ENCODE assay signal across 1 cellular context in the genomic region with DNA sequence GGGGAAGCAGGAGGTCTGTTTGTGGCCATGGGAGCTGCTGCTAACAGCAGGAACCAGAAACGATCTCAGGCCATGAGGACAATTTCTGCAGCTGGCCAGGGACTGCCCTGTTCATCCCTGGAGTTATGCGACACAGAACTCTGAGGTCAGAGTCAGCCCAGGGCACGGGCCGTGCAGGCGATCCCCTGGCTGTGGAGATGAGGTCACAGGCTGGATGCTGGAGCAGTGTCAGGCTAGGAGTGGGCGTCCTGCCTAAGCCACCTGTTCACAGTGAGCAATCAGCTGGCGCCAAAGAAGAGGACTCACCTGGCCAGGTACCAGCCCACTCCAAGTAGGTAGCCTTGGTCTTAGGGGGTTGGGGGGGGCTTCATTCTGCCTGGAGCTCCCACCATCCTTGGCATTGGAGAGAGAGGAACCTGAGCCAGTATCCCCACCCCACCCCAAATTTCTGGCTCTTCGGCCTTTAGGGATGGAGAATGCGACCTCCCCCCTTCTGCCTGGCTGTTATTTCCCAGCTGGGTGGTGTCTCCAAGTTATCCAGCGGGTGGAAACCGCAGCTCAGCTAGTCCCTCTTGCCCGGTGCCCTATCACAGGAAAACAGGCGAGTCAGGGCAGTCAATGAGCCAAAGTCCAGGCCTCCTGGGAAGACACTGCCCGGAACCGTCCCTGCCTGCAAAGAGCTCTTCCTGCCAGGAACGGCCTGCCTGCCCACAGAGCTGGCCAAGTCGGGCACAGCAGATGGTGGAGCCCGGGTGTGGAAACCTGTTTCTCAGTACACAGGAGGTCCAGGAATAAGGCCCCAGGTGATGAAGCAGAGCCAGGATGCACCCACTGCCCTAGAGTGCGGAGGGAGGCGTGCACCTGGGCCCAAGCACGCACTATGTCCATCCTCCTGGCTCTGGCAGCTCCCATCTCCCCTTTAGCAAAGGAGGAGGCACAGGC.
TF ChIP-seq lines count a peak whose summit lies in the region.

No MANE protein-coding gene starts in this region.

TF ChIP-seq in HepG2, 621 proteins besides CTCF, POLR2A, EP300 and RAD21 (continued from another document and continues in another):
- TF ChIP-seq ZFP82 (CRISPR knock-in tag; IDR thresholded peaks at IDR 0.05; ENCODE audit: borderline replicate concordance) (0 out of 2 replicates have a peak, but pooled peaks have one; percentile 41), CHD2 (IDR thresholded peaks at IDR 0.05; ENCODE audit: low read depth, low read length) (no peak), ZKSCAN5 (CRISPR knock-in tag; IDR thresholded peaks at IDR 0.05) (no peak), SRY (CRISPR knock-in tag; IDR thresholded peaks at IDR 0.05) (no peak), PCBP2 (optimal IDR thresholded peaks at IDR 0.05; ENCODE audit: low read depth, low read length, poor library complexity, severe bottlenecking) (no peak), ISL2 (CRISPR knock-in tag; IDR thresholded peaks at IDR 0.05) (no peak), SOX5 (CRISPR knock-in tag; IDR thresholded peaks at IDR 0.05; ENCODE audit: borderline replicate concordance) (peak; percentile 33; the same call in 1 of the 2 replicates), ARID2 (CRISPR knock-in tag; IDR thresholded peaks at IDR 0.05; ENCODE audit: borderline replicate concordance) (no peak), RBM22 (optimal IDR thresholded peaks at IDR 0.05; ENCODE audit: low read length) (no peak), BORCS8-MEF2B (CRISPR knock-in tag; IDR thresholded peaks at IDR 0.05) (peak; percentile 52; the same call in 1 of the 2 replicates), GATAD2A (CRISPR knock-in tag; IDR thresholded peaks at IDR 0.05) (peak; percentile 53), ZNF558 (CRISPR knock-in tag; IDR thresholded peaks at IDR 0.05; ENCODE audit: borderline replicate concordance) (0 out of 2 replicates have a peak, but pooled peaks have one; percentile 45), KLF9 (CRISPR knock-in tag; IDR thresholded peaks at IDR 0.05; ENCODE audit: low read depth) (peak; percentile 1; the same call in 1 of the 2 replicates), HOXA5 (CRISPR knock-in tag; IDR thresholded peaks at IDR 0.05) (no peak), NFATC3 (CRISPR knock-in tag; IDR thresholded peaks at IDR 0.05) (no peak), KDM5B (CRISPR knock-in tag; IDR thresholded peaks at IDR 0.05; ENCODE audit: borderline replicate concordance) (0 out of 2 replicates have a peak, but pooled peaks have one; percentile 55), ZNF256 (CRISPR knock-in tag; conservative IDR thresholded peaks at IDR 0.05) (0 out of 2 replicates have a peak, but pooled peaks have one; percentile 45), HNF4G (IDR thresholded peaks at IDR 0.05; ENCODE audit: borderline replicate concordance, low read depth, low read length) (no peak), HNF4G (CRISPR knock-in tag; IDR thresholded peaks at IDR 0.05; ENCODE audit: borderline replicate concordance, low read depth) (peak; percentile 61; the same call in 1 of the 2 replicates), ZMYM3 (CRISPR knock-in tag; IDR thresholded peaks at IDR 0.05) (peak; percentile 79), ZNF432 (CRISPR knock-in tag; IDR thresholded peaks at IDR 0.05; ENCODE audit: borderline replicate concordance) (no peak), ATF7 (IDR thresholded peaks at IDR 0.05) (no peak), ATF7 (CRISPR knock-in tag; IDR thresholded peaks at IDR 0.05) (peak; percentile 28), TCF12 (IDR thresholded peaks at IDR 0.05) (no peak), TCF12 (CRISPR knock-in tag; IDR thresholded peaks at IDR 0.05) (no peak), STAG1 (CRISPR knock-in tag; IDR thresholded peaks at IDR 0.05) (no peak), NAIF1 (CRISPR knock-in tag; IDR thresholded peaks at IDR 0.05; ENCODE audit: borderline replicate concordance) (no peak), MXD4 (CRISPR knock-in tag; IDR thresholded peaks at IDR 0.05) (0 out of 2 replicates have a peak, but pooled peaks have one; percentile 22), STAT5B (CRISPR knock-in tag; IDR thresholded peaks at IDR 0.05) (no peak), ZNF567 (CRISPR knock-in tag; IDR thresholded peaks at IDR 0.05; ENCODE audit: borderline replicate concordance) (0 out of 2 replicates have a peak, but pooled peaks have one; percentile 52), ZNF468 (CRISPR knock-in tag; IDR thresholded peaks at IDR 0.05) (no peak), BCL6 (CRISPR knock-in tag; IDR thresholded peaks at IDR 0.05) (peak; percentile 10; the same call in 1 of the 2 replicates), CEBPB (IDR thresholded peaks at IDR 0.05; ENCODE audit: borderline replicate concordance, low read depth, low read length) (no peak)
- TF ChIP-seq, protein P1, sequence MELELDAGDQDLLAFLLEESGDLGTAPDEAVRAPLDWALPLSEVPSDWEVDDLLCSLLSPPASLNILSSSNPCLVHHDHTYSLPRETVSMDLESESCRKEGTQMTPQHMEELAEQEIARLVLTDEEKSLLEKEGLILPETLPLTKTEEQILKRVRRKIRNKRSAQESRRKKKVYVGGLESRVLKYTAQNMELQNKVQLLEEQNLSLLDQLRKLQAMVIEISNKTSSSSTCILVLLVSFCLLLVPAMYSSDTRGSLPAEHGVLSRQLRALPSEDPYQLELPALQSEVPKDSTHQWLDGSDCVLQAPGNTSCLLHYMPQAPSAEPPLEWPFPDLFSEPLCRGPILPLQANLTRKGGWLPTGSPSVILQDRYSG (CRISPR knock-in tag; IDR thresholded peaks at IDR 0.05), result no peak
- TF ChIP-seq, protein P2, sequence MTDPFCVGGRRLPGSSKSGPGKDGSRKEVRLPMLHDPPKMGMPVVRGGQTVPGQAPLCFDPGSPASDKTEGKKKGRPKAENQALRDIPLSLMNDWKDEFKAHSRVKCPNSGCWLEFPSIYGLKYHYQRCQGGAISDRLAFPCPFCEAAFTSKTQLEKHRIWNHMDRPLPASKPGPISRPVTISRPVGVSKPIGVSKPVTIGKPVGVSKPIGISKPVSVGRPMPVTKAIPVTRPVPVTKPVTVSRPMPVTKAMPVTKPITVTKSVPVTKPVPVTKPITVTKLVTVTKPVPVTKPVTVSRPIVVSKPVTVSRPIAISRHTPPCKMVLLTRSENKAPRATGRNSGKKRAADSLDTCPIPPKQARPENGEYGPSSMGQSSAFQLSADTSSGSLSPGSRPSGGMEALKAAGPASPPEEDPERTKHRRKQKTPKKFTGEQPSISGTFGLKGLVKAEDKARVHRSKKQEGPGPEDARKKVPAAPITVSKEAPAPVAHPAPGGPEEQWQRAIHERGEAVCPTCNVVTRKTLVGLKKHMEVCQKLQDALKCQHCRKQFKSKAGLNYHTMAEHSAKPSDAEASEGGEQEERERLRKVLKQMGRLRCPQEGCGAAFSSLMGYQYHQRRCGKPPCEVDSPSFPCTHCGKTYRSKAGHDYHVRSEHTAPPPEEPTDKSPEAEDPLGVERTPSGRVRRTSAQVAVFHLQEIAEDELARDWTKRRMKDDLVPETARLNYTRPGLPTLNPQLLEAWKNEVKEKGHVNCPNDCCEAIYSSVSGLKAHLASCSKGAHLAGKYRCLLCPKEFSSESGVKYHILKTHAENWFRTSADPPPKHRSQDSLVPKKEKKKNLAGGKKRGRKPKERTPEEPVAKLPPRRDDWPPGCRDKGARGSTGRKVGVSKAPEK (CRISPR knock-in tag; IDR thresholded peaks at IDR 0.05; ENCODE audit: borderline replicate concordance), result 0 out of 2 replicates have a peak, but pooled peaks have one; percentile 26
- TF ChIP-seq, protein P3, sequence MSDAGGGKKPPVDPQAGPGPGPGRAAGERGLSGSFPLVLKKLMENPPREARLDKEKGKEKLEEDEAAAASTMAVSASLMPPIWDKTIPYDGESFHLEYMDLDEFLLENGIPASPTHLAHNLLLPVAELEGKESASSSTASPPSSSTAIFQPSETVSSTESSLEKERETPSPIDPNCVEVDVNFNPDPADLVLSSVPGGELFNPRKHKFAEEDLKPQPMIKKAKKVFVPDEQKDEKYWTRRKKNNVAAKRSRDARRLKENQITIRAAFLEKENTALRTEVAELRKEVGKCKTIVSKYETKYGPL (CRISPR knock-in tag; IDR thresholded peaks at IDR 0.05), result no peak
- TF ChIP-seq, protein P4, sequence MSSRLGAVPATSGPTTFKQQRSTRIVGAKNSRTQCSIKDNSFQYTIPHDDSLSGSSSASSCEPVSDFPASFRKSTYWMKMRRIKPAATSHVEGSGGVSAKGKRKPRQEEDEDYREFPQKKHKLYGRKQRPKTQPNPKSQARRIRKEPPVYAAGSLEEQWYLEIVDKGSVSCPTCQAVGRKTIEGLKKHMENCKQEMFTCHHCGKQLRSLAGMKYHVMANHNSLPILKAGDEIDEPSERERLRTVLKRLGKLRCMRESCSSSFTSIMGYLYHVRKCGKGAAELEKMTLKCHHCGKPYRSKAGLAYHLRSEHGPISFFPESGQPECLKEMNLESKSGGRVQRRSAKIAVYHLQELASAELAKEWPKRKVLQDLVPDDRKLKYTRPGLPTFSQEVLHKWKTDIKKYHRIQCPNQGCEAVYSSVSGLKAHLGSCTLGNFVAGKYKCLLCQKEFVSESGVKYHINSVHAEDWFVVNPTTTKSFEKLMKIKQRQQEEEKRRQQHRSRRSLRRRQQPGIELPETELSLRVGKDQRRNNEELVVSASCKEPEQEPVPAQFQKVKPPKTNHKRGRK (CRISPR knock-in tag; IDR thresholded peaks at IDR 0.05), result no peak
- TF ChIP-seq, protein P5, sequence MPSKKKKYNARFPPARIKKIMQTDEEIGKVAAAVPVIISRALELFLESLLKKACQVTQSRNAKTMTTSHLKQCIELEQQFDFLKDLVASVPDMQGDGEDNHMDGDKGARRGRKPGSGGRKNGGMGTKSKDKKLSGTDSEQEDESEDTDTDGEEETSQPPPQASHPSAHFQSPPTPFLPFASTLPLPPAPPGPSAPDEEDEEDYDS (CRISPR knock-in tag; IDR thresholded peaks at IDR 0.05), result peak; percentile 69
- TF ChIP-seq, protein P6, sequence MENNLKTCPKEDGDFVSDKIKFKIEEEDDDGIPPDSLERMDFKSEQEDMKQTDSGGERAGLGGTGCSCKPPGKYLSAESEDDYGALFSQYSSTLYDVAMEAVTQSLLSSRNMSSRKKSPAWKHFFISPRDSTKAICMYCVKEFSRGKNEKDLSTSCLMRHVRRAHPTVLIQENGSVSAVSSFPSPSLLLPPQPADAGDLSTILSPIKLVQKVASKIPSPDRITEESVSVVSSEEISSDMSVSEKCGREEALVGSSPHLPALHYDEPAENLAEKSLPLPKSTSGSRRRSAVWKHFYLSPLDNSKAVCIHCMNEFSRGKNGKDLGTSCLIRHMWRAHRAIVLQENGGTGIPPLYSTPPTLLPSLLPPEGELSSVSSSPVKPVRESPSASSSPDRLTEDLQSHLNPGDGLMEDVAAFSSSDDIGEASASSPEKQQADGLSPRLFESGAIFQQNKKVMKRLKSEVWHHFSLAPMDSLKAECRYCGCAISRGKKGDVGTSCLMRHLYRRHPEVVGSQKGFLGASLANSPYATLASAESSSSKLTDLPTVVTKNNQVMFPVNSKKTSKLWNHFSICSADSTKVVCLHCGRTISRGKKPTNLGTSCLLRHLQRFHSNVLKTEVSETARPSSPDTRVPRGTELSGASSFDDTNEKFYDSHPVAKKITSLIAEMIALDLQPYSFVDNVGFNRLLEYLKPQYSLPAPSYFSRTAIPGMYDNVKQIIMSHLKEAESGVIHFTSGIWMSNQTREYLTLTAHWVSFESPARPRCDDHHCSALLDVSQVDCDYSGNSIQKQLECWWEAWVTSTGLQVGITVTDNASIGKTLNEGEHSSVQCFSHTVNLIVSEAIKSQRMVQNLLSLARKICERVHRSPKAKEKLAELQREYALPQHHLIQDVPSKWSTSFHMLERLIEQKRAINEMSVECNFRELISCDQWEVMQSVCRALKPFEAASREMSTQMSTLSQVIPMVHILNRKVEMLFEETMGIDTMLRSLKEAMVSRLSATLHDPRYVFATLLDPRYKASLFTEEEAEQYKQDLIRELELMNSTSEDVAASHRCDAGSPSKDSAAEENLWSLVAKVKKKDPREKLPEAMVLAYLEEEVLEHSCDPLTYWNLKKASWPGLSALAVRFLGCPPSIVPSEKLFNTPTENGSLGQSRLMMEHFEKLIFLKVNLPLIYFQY (CRISPR knock-in tag; IDR thresholded peaks at IDR 0.05; ENCODE audit: borderline replicate concordance), result no peak; the same call in 1 of the 2 replicates
- TF ChIP-seq, protein P7, sequence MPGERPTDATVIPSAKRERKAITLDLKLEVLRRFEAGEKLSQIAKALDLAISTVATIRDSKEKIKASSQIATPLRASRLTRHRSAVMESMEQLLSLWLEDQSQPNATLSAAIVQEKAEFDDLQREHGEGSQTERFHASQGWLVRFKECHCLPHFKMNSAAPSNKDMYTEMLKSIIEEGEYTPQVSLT (CRISPR knock-in tag; IDR thresholded peaks at IDR 0.05; ENCODE audit: borderline replicate concordance, low read depth), result no peak
- TF ChIP-seq, protein P8, sequence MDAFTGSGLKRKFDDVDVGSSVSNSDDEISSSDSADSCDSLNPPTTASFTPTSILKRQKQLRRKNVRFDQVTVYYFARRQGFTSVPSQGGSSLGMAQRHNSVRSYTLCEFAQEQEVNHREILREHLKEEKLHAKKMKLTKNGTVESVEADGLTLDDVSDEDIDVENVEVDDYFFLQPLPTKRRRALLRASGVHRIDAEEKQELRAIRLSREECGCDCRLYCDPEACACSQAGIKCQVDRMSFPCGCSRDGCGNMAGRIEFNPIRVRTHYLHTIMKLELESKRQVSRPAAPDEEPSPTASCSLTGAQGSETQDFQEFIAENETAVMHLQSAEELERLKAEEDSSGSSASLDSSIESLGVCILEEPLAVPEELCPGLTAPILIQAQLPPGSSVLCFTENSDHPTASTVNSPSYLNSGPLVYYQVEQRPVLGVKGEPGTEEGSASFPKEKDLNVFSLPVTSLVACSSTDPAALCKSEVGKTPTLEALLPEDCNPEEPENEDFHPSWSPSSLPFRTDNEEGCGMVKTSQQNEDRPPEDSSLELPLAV (CRISPR knock-in tag; conservative IDR thresholded peaks at IDR 0.05; ENCODE audit: low read depth), result no peak
- TF ChIP-seq, protein P9, sequence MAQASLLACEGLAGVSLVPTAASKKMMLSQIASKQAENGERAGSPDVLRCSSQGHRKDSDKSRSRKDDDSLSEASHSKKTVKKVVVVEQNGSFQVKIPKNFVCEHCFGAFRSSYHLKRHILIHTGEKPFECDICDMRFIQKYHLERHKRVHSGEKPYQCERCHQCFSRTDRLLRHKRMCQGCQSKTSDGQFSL (CRISPR knock-in tag; IDR thresholded peaks at IDR 0.05), result no peak
